ENCODE assay signal across 7 cellular contexts in genomic region chr1:53945433-53946251, GRCh38.
DNase-seq lines count a peak whose midpoint lies in the region; ATAC-seq and TF ChIP-seq lines count a peak whose summit lies in the region.

IFT25 (minus strand) TSS chr1:53945699; CDS start chr1:53940082, 5,617 bp downstream.

- ATAC-seq in GM18511 (IDR thresholded peaks at IDR 0.05; ENCODE audit: unreplicated experiment) (peak; percentile 68), HG02981 (IDR thresholded peaks at IDR 0.05; ENCODE audit: unreplicated experiment) (peak; percentile 63)

- TF ChIP-seq CTCF in astrocyte of the cerebellum (IDR thresholded peaks at IDR 0.05; ENCODE audit: low read depth, low read length, missing control alignments): no peak

- in situ Hi-C loops in astrocyte of the cerebellum (cut with HindIII; ENCODE audit: low sequenced_read_pairs): no loop called here

- DNase-seq in NCI-H2029 (lab: John Stamatoyannopoulos, UW) (peak; percentile 98), T-helper 9 cell (peak; percentile 100), astrocyte of the cerebellum (ENCODE audit: low read depth) (peak; percentile 91), hepatic stellate cell (ENCODE audit: low spot score) (peak; percentile 96), retina (peak; percentile 92)

- H3K4me3 ChIP-seq in astrocyte of the cerebellum (ENCODE audit: low read depth, low read length): peak within 1 kb of the TSS; percentile 88

Comparison
In these comparisons a context has a peak if more than half of its experiments do, and no peak if none do; other contexts are left out.
1. Peak in every context shown above with its lines: DNase-seq, ATAC-seq and H3K4me3 ChIP-seq.